In genomic region chr2:182144780-182145170, GRCh38 we compare ENCODE assay signal across 17 cellular contexts.
DNase-seq lines count a peak whose midpoint lies in the region; ATAC-seq and TF ChIP-seq lines count a peak whose summit lies in the region.
"Had no signal": no experiment of that assay in that cellular context is flagged by ENCODE, and none has a peak within 500 bp of the region (broad histone marks: within the 10 kb centered on the region; RNA-seq: fewer than 3 reads in every experiment).

No MANE protein-coding gene starts in this region.

- no peaks in the 10 kb centered on the region for H3K27me3 Mint-ChIP-seq in GM23338 (ENCODE audit: insufficient read depth, low read depth, poor library complexity)
- no peaks in the 10 kb centered on the region for H3K27me3 Mint-ChIP-seq in activated T-cell treated with anti-CD3 and anti-CD28 coated beads, Interleukin-2, amount 50 U/mL, for 72 hours (ENCODE audit: low read depth)

- H3K4me1 ChIP-seq in GM23338 (ENCODE audit: insufficient read depth) (peaks cover 3% of the 10 kb centered on the region; the same call in 1 of the 2 replicates), osteoblast (ENCODE audit: insufficient read depth, low read length) (no peaks in the 10 kb centered on the region)
- H3K4me1 ChIP-seq: BLaER1 treated with 17β-estradiol and CSF1 and Interleukin-3, amounts not matched to agents 10 nM and 100 nM; prostate gland had no signal

- H3K9me3 Mint-ChIP-seq in GM23338 = no peaks in the 10 kb centered on the region
- no peaks in the 10 kb centered on the region for H3K9me3 Mint-ChIP-seq in activated T-cell treated with anti-CD3 and anti-CD28 coated beads, Interleukin-2, amount 50 U/mL, for 72 hours
- H3K9me3 Mint-ChIP-seq: activated naive CD8-positive, alpha-beta T cell treated with anti-CD3 and anti-CD28 coated beads, Interleukin-2, amount 50 U/mL, for 24 hours; stimulated activated naive CD8-positive, alpha-beta T cell treated with anti-CD3 and anti-CD28 coated beads, Interleukin-15, Interleukin-2, amounts not matched to agents 100 ng/mL and 50 ng/mL, for 24 hours had no signal

- no peak overlapping the region for H3K9ac ChIP-seq in SK-N-MC (ENCODE audit: insufficient read length)
- H3K9ac ChIP-seq: BLaER1 treated with 17β-estradiol and CSF1 and Interleukin-3, amounts not matched to agents 10 nM and 100 nM had no signal

- no peak overlapping the region for H3K4me2 ChIP-seq in GM23338
- no peak overlapping the region for H3K4me2 ChIP-seq in osteoblast (ENCODE audit: insufficient read depth, low read length)
- H3K4me2 ChIP-seq: BLaER1 treated with 17β-estradiol and CSF1 and Interleukin-3, amounts not matched to agents 10 nM and 100 nM had no signal

- H3K27ac Mint-ChIP-seq in GM23338 = no peak overlapping the region
- H3K27ac Mint-ChIP-seq in activated T-cell treated with anti-CD3 and anti-CD28 coated beads, Interleukin-2, amount 50 U/mL, for 72 hours = no peak overlapping the region
- H3K27ac Mint-ChIP-seq: activated naive CD8-positive, alpha-beta T cell treated with anti-CD3 and anti-CD28 coated beads, Interleukin-2, amount 50 U/mL, for 24 hours; stimulated activated naive CD8-positive, alpha-beta T cell treated with anti-CD3 and anti-CD28 coated beads, Interleukin-15, Interleukin-2, amounts not matched to agents 100 ng/mL and 50 ng/mL, for 24 hours had no signal

- no peak overlapping the region for H3K27ac ChIP-seq in GM23338 (ENCODE audit: low read depth)
- peak overlapping the region; percentile 42; the same call in 1 of the 2 replicates for H3K27ac ChIP-seq in SK-N-MC
- H3K27ac ChIP-seq in osteoblast (ENCODE audit: low read depth, low read length) = no peak overlapping the region
- H3K27ac ChIP-seq: BLaER1 treated with 17β-estradiol and CSF1 and Interleukin-3, amounts not matched to agents 10 nM and 100 nM; prostate gland; VCaP had no signal

- H3K4me1 Mint-ChIP-seq in GM23338 = peaks cover 15% of the 10 kb centered on the region
- no peaks in the 10 kb centered on the region for H3K4me1 Mint-ChIP-seq in activated T-cell treated with anti-CD3 and anti-CD28 coated beads, Interleukin-2, amount 50 U/mL, for 72 hours (ENCODE audit: low read depth)
- H3K4me1 Mint-ChIP-seq: activated naive CD8-positive, alpha-beta T cell treated with anti-CD3 and anti-CD28 coated beads, Interleukin-2, amount 50 U/mL, for 24 hours had no signal

- no peak overlapping the region for H3K4me3 Mint-ChIP-seq in GM23338
- no peak overlapping the region for H3K4me3 Mint-ChIP-seq in activated T-cell treated with anti-CD3 and anti-CD28 coated beads, Interleukin-2, amount 50 U/mL, for 72 hours
- H3K4me3 Mint-ChIP-seq: activated naive CD8-positive, alpha-beta T cell treated with anti-CD3 and anti-CD28 coated beads, Interleukin-2, amount 50 U/mL, for 24 hours; stimulated activated naive CD8-positive, alpha-beta T cell treated with anti-CD3 and anti-CD28 coated beads, Interleukin-15, Interleukin-2, amounts not matched to agents 100 ng/mL and 50 ng/mL, for 24 hours had no signal

- H3K36me3 ChIP-seq in GM23338 (ENCODE audit: insufficient read depth) (no peaks in the 10 kb centered on the region), SK-N-MC (ENCODE audit: insufficient read depth, low read length) (no peaks in the 10 kb centered on the region), osteoblast (ENCODE audit: insufficient read depth, low read length) (no peaks in the 10 kb centered on the region)
- H3K36me3 ChIP-seq: BLaER1 treated with 17β-estradiol and CSF1 and Interleukin-3, amounts not matched to agents 10 nM and 100 nM; prostate gland had no signal

- no peaks in the 10 kb centered on the region for H3K36me3 Mint-ChIP-seq in GM23338 (ENCODE audit: low read depth)
- H3K36me3 Mint-ChIP-seq in activated T-cell treated with anti-CD3 and anti-CD28 coated beads, Interleukin-2, amount 50 U/mL, for 72 hours (ENCODE audit: insufficient read depth in 2 of 2) = no peaks in the 10 kb centered on the region

- no peaks in the 10 kb centered on the region for H4K20me1 ChIP-seq in GM23338 (replicated peaks; ENCODE audit: insufficient read depth)
- H4K20me1 ChIP-seq in osteoblast (ENCODE audit: insufficient read depth, low read length) = no peaks in the 10 kb centered on the region
- H4K20me1 ChIP-seq: BLaER1 treated with 17β-estradiol and CSF1 and Interleukin-3, amounts not matched to agents 10 nM and 100 nM had no signal

- no peaks in the 10 kb centered on the region for H3F3A ChIP-seq in GM23338 (replicated peaks; ENCODE audit: low read depth)

- TF ChIP-seq CTCF in GM23338 (conservative IDR thresholded peaks at IDR 0.05; ENCODE audit: low read depth in 2 of 2) (no peak), osteoblast (IDR thresholded peaks at IDR 0.05; ENCODE audit: extremely low read depth, low read depth, low read length) (no peak)

- DNase-seq in GM23338 (ENCODE audit: low spot score) = no peak
- DNase-seq in SK-N-MC (ENCODE audit: low read depth, low spot score) = no peak
- DNase-seq in globus pallidus (ENCODE audit: low spot score) = peak; percentile 4
- peak; percentile 84 for DNase-seq in osteoblast (ENCODE audit: insufficient read length, low spot score, missing footprints)
- DNase-seq in activated T-cell treated with anti-CD3 and anti-CD28 coated beads, Interleukin-2, amount 50 U/mL, for 72 hours = no peak
- no peak for DNase-seq in D341Med (ENCODE audit: low spot score)
- no peak for DNase-seq in NCI-H774 (lab: John Stamatoyannopoulos, UW)
- DNase-seq in ecto neural progenitor cell (ENCODE audit: low spot score) = no peak
- DNase-seq: activated CD8-positive, alpha-beta memory T cell treated with anti-CD3 and anti-CD28 coated beads, Interleukin-2, amount 50 U/mL, for 4 hours; activated naive CD8-positive, alpha-beta T cell treated with anti-CD3 and anti-CD28 coated beads, Interleukin-2, amount 50 U/mL, for 24 hours; effector CD4-positive, alpha-beta T cell; GDM1; SHP77 treated with DMSO at 0.1 percent for 48 hours had no signal

- H3K79me2 ChIP-seq in GM23338 (replicated peaks; ENCODE audit: insufficient read depth) (no peaks in the 10 kb centered on the region), osteoblast (ENCODE audit: insufficient read depth, low read length) (no peaks in the 10 kb centered on the region)

- no peaks in the 10 kb centered on the region for H3K27me3 ChIP-seq in GM23338 (ENCODE audit: insufficient read depth)
- H3K27me3 ChIP-seq in osteoblast (ENCODE audit: insufficient read depth, low read length) = no peaks in the 10 kb centered on the region
- H3K27me3 ChIP-seq: BLaER1 treated with 17β-estradiol and CSF1 and Interleukin-3, amounts not matched to agents 10 nM and 100 nM had no signal

- H3K4me3 ChIP-seq in GM23338 (no peak overlapping the region), SK-N-MC (no peak overlapping the region), osteoblast (ENCODE audit: insufficient read depth, low read length) (no peak overlapping the region)
- H3K4me3 ChIP-seq: BLaER1 treated with 17β-estradiol and CSF1 and Interleukin-3, amounts not matched to agents 10 nM and 100 nM; prostate gland had no signal

- no peaks in the 10 kb centered on the region for H3K9me3 ChIP-seq in SK-N-MC (ENCODE audit: low read depth, low read length)
- H3K9me3 ChIP-seq in osteoblast (ENCODE audit: low read depth, low read length) = no peaks in the 10 kb centered on the region
- H3K9me3 ChIP-seq: BLaER1 treated with 17β-estradiol and CSF1 and Interleukin-3, amounts not matched to agents 10 nM and 100 nM; prostate gland had no signal

- no peaks in the 10 kb centered on the region for H3K9me2 ChIP-seq in GM23338 (ENCODE audit: insufficient read depth)

- peak overlapping the region; percentile 15; the same call in 1 of the 2 replicates for H2AFZ ChIP-seq in GM23338
- H2AFZ ChIP-seq in osteoblast (ENCODE audit: low read length) = peak overlapping the region; percentile 27

- peak; percentile 56; the same call in 2 of the 3 replicates for ATAC-seq in GM23338
- ATAC-seq in activated T-cell treated with anti-CD3 and anti-CD28 coated beads, Interleukin-2, amount 50 U/mL, for 72 hours (replicated peaks in 1 of 2) = no peak
- ATAC-seq: activated naive CD8-positive, alpha-beta T cell treated with anti-CD3 and anti-CD28 coated beads, Interleukin-2, amount 50 U/mL, for 24 hours had no signal

TF ChIP-seq in GM23338, 12 proteins besides CTCF, POLR2A, EP300 and RAD21 (continues in another document):
- TF ChIP-seq EZH2phosphoT487 (IDR thresholded peaks at IDR 0.05; ENCODE audit: unreplicated experiment) (no peak), STAT1 (IDR thresholded peaks at IDR 0.05; ENCODE audit: unreplicated experiment) (no peak), EZH2 (IDR thresholded peaks at IDR 0.05; ENCODE audit: low read depth, unreplicated experiment) (no peak), ZNF331 (CRISPR knock-in tag; IDR thresholded peaks at IDR 0.05; ENCODE audit: low read depth) (no peak), NANOG (IDR thresholded peaks at IDR 0.05; ENCODE audit: borderline replicate concordance) (no peak), ZNF114 (CRISPR knock-in tag; IDR thresholded peaks at IDR 0.05) (no peak)

Comparison
In these comparisons a context has a peak if more than half of its experiments do, and no peak if none do; other contexts are left out.
1. DNase-seq: peak in globus pallidus (single experiment) and osteoblast (single experiment); none in GM23338 (single experiment), SK-N-MC (single experiment), activated T-cell treated with anti-CD3 and anti-CD28 coated beads, Interleukin-2, amount 50 U/mL, for 72 hours (0 of 2), D341Med (single experiment), NCI-H774 (single experiment) and ecto neural progenitor cell (single experiment).